ENCODE assay signal across 13 cellular contexts in the genomic region with DNA sequence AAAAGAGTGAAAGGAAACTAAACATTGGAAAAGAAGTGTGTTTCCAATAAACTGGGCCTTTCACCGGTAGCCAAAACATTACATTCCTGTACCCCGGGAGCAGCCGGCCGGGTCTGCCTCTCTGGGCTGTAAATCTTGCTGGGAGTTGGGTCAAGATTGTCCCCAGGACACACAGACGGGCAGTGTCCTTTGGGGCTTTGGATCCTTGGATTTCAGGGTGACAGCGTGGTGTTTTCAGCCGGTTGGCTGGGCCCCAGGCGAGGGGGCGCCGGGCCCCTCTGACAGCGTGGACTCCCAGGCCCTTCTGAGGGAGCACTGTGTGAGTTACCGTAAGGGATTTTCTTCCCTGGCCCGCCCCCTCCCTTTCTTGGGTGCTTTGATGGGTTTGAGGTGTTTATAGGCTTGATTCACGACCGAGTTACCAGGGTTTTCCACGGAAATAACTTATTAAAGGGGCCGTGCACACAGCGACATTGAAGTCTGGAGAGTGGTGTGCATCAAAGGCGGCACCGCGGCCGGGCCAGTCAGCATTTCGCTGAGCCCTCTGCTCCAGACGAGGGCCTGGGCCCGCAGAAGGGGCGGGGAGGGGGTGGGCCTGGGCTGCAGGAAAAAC. TPM values are rescaled to one million over a fixed set of nuclear protein-coding genes. Genes with fewer than 3 reads are reported as not detected.
A peak's percentile ranks its signal among the peaks of the same experiment; 100 is the strongest.
DNase-seq lines count a peak whose midpoint lies in the region; ATAC-seq and TF ChIP-seq lines count a peak whose summit lies in the region.
"Had no signal": no experiment of that assay in that cellular context is flagged by ENCODE, and none has a peak within 500 bp of the region (broad histone marks: within the 10 kb centered on the region; RNA-seq: fewer than 3 reads in every experiment).

No MANE protein-coding gene starts in this region.

- H3K27me3 Mint-ChIP-seq in activated T-cell treated with anti-CD3 and anti-CD28 coated beads, Interleukin-2, amount 50 U/mL, for 24 hours, result no peaks in the 10 kb centered on the region

- H2AK5ac ChIP-seq in mesenchymal stem cell (ENCODE audit: low read length, severe bottlenecking), result no peak overlapping the region

- intact Hi-C loops in spleen (cut with DNase I; ENCODE audit: low total_unique reads), result no loop called here

- H2BK15ac ChIP-seq in mesenchymal stem cell (ENCODE audit: low read depth, poor library complexity, severe bottlenecking), result peak overlapping the region; percentile 15

- peak overlapping the region; percentile 88 for H3K9ac ChIP-seq in mesenchymal stem cell (ENCODE audit: low read length)

- H2AFZ ChIP-seq in mesenchymal stem cell (ENCODE audit: low read depth, low read length), result peak overlapping the region; percentile 39

- H3K79me1 ChIP-seq in mesenchymal stem cell (replicated peaks; ENCODE audit: low read length, poor library complexity, severe bottlenecking), result peaks cover 25% of the 10 kb centered on the region

- H3K18ac ChIP-seq in mesenchymal stem cell (ENCODE audit: low read depth in 1 of 2, low read length in 2 of 2), result peak overlapping the region; percentile 61 to 87

- DNase-seq in GM03348 (ENCODE audit: low spot score) (peak; percentile 60), coronary artery (ENCODE audit: low spot score) (no peak), mesenchymal stem cell (peak; percentile 56), spleen (no peak)
- no peak for DNase-seq in stimulated activated CD4-positive, alpha-beta T cell treated with anti-CD3 and anti-CD28 coated beads, Interleukin-4, amount 100 ng/mL, for 4 hours
- DNase-seq in activated T-cell treated with anti-CD3 and anti-CD28 coated beads, Interleukin-2, amount 50 U/mL, for 24 hours, result no peak
- DNase-seq: mesendoderm; NCI-H1694 treated with DMSO at 0.1 percent for 48 hours; PC-3; stimulated activated CD4-positive, alpha-beta T cell treated with anti-CD3 and anti-CD28 coated beads, Interleukin-1b, Interleukin-23, amount 100 ng/mL, for 48 hours had no signal

- H3K27ac Mint-ChIP-seq in activated T-cell treated with anti-CD3 and anti-CD28 coated beads, Interleukin-2, amount 50 U/mL, for 24 hours, result no peak overlapping the region
- H3K27ac Mint-ChIP-seq: IgD-negative memory B cell had no signal

- H2BK120ac ChIP-seq in mesenchymal stem cell (ENCODE audit: low read depth, low read length), result no peak overlapping the region

- peak overlapping the region; percentile 59 for H2BK5ac ChIP-seq in mesenchymal stem cell (ENCODE audit: low read depth, low read length, poor library complexity, severe bottlenecking)

- no peak overlapping the region for H3K4me3 Mint-ChIP-seq in activated T-cell treated with anti-CD3 and anti-CD28 coated beads, Interleukin-2, amount 50 U/mL, for 24 hours
- H3K4me3 Mint-ChIP-seq: IgD-negative memory B cell had no signal

- 38% methylated on average over 26 of the region's 26 CpGs for WGBS in mesenchymal stem cell
- 56 to 81% (median 78%) methylated on average over 21 to 26 of the region's 26 CpGs for WGBS in spleen, 5 donors

- H3K9me3 Mint-ChIP-seq in activated T-cell treated with anti-CD3 and anti-CD28 coated beads, Interleukin-2, amount 50 U/mL, for 24 hours, result no peaks in the 10 kb centered on the region

- no peaks in the 10 kb centered on the region for H3K27me3 ChIP-seq in mesenchymal stem cell (ENCODE audit: control insufficient read depth in 1 of 2, insufficient read depth in 1 of 2, low read length in 2 of 2)
- H3K27me3 ChIP-seq in spleen (replicated peaks in 1 of 7), result no peaks in the 10 kb centered on the region

- H3K36me3 Mint-ChIP-seq in activated T-cell treated with anti-CD3 and anti-CD28 coated beads, Interleukin-2, amount 50 U/mL, for 24 hours (ENCODE audit: low read depth), result no peaks in the 10 kb centered on the region
- H3K36me3 Mint-ChIP-seq: IgD-negative memory B cell had no signal

- no peak overlapping the region for H2BK12ac ChIP-seq in mesenchymal stem cell (ENCODE audit: low read length in 2 of 2)

- H3K4me3 ChIP-seq in coronary artery (peak overlapping the region; percentile 64), mesenchymal stem cell (ENCODE audit: insufficient read depth in 1 of 2, low read depth in 1 of 2, low read length in 2 of 2) (peak overlapping the region in 1 of 2 experiments; percentile 68), spleen (no peak overlapping the region)

- peak overlapping the region; percentile 2 to 32 for H3K4ac ChIP-seq in mesenchymal stem cell (ENCODE audit: low read depth in 1 of 2, low read length in 2 of 2)

- no peaks in the 10 kb centered on the region for H3K9me3 ChIP-seq in mesenchymal stem cell (ENCODE audit: control insufficient read depth, low read length)
- H3K9me3 ChIP-seq in spleen, result no peaks in the 10 kb centered on the region

- H4K8ac ChIP-seq in mesenchymal stem cell (ENCODE audit: low read length), result peak overlapping the region; percentile 65

- TF ChIP-seq POLR2A in spleen (IDR thresholded peaks at IDR 0.05), result no peak

- peak overlapping the region; percentile 46 for H3K4me2 ChIP-seq in mesenchymal stem cell (ENCODE audit: low read length, poor library complexity, severe bottlenecking)

- H3K4me1 ChIP-seq in mesenchymal stem cell (ENCODE audit: control insufficient read depth, insufficient read depth, low read depth, low read length), result peaks cover 18% of the 10 kb centered on the region
- H3K4me1 ChIP-seq in spleen, result peaks cover 0 to under 1% (median 0%) of the 10 kb centered on the region in 6 donors

- H3K23ac ChIP-seq in mesenchymal stem cell (ENCODE audit: low read length in 2 of 2), result no peak overlapping the region

- H4K91ac ChIP-seq in mesenchymal stem cell (ENCODE audit: low read length), result peak overlapping the region; percentile 4

- peak overlapping the region in 1 of 2 experiments; percentile 9 for H3K14ac ChIP-seq in mesenchymal stem cell (ENCODE audit: low read length in 2 of 2)

- H3K4me1 Mint-ChIP-seq in activated T-cell treated with anti-CD3 and anti-CD28 coated beads, Interleukin-2, amount 50 U/mL, for 24 hours (ENCODE audit: low read depth), result no peaks in the 10 kb centered on the region
- H3K4me1 Mint-ChIP-seq: IgD-negative memory B cell had no signal

- H3K36me3 ChIP-seq in mesenchymal stem cell (ENCODE audit: control insufficient read depth in 1 of 2, insufficient read depth in 2 of 2, low read depth in 1 of 2, low read length in 2 of 2) (peaks cover 7 to 40% of the 10 kb centered on the region in 2 experiments), spleen (no peaks in the 10 kb centered on the region)

- peak overlapping the region; percentile 82 to 91 for H3K27ac ChIP-seq in coronary artery
- peak overlapping the region; percentile 68 for H3K27ac ChIP-seq in mesenchymal stem cell (ENCODE audit: low read length, poor library complexity, severe bottlenecking)
- H3K27ac ChIP-seq in spleen, result peak overlapping the region in 5 of 8 donors; percentile 18 to 46 (median 30)

- no peak for TF ChIP-seq CTCF in coronary artery (IDR thresholded peaks at IDR 0.05)
- no peak for TF ChIP-seq CTCF in spleen (IDR thresholded peaks at IDR 0.05 in 8 of 11, conservative IDR thresholded peaks at IDR 0.05 in 3 of 11)

- no peak for ATAC-seq in GM19397 (IDR thresholded peaks at IDR 0.05; ENCODE audit: unreplicated experiment)
- no peak for ATAC-seq in GM21528 (IDR thresholded peaks at IDR 0.05; ENCODE audit: low FRiP score, unreplicated experiment)

RNA-seq across cellular contexts. Expression of a gene that starts 27.4 kb away (rescaled TPM):
- polyA plus RNA-seq in mesenchymal stem cell (2013, experiment 1 of 2), result 5.5 TPM
- 5.6 TPM for polyA plus RNA-seq in mesenchymal stem cell (2013, experiment 2 of 2)
- total RNA-seq in spleen, result 10 to 100 TPM in 2 of 7 donors, 1 to 10 TPM in 5; 3.6 to 14.0 (median 6.9) TPM
- 1 to 10 TPM in 2 of 3 donors, under 1 TPM in 1; 0.72 to 3.5 (median 3.4) TPM for polyA plus RNA-seq in spleen
- polyA plus RNA-seq: IgD-negative memory B cell had no signal

Comparison
In these comparisons a context has a peak if more than half of its experiments do, and no peak if none do; other contexts are left out.
1. DNase-seq: peak in GM03348 (single experiment) and mesenchymal stem cell (single experiment); none in coronary artery (single experiment), spleen (single experiment), stimulated activated CD4-positive, alpha-beta T cell treated with anti-CD3 and anti-CD28 coated beads, Interleukin-4, amount 100 ng/mL, for 4 hours (0 of 2) and activated T-cell treated with anti-CD3 and anti-CD28 coated beads, Interleukin-2, amount 50 U/mL, for 24 hours (single experiment).
2. H3K27ac ChIP-seq: peak in every context shown above with its lines; median percentile 86 in coronary artery; 68 in mesenchymal stem cell; 30 in spleen.